ENCODE assay signal across 31 cellular contexts in genomic region chr12:34386621-34387255, GRCh38.
"Had no signal": no experiment of that assay in that cellular context is flagged by ENCODE, and none has a peak within 500 bp of the region (broad histone marks: within the 10 kb centered on the region; RNA-seq: fewer than 3 reads in every experiment).

No MANE protein-coding gene starts in this region.

- H3K27ac ChIP-seq: ascending aorta, cardiac muscle cell, WERI-Rb-1 had no signal

- H3K4me3 ChIP-seq: ascending aorta, cardiac muscle cell had no signal

- DNase-seq: activated CD4-positive, alpha-beta memory T cell treated with anti-CD3 and anti-CD28 coated beads, Interleukin-2, amount 10 ng/mL, durations not matched to agents 7 days and 5 days; activated CD4-positive, alpha-beta T cell treated with anti-CD3 and anti-CD28 coated beads for 1 hour; activated CD4-positive, alpha-beta T cell treated with anti-CD3 and anti-CD28 coated beads for 36 hours; activated CD4-positive, alpha-beta T cell treated with anti-CD3 and anti-CD28 coated beads for 48 hours; activated CD4-positive, alpha-beta T cell treated with anti-CD3 and anti-CD28 coated beads, Interleukin-2, amount 10 ng/mL, durations not matched to agents 7 days and 5 days; activated CD4-positive, alpha-beta T cell treated with anti-CD3 and anti-CD28 coated beads, Interleukin-2, amount 50 U/mL, for 48 hours; activated CD4-positive, CD25-positive, alpha-beta regulatory T cell; activated CD8-positive, alpha-beta memory T cell treated with anti-CD3 and anti-CD28 coated beads for 24 hours; activated CD8-positive, alpha-beta memory T cell treated with anti-CD3 and anti-CD28 coated beads, Interleukin-2, amount 10 ng/mL, durations not matched to agents 7 days and 5 days; activated CD8-positive, alpha-beta memory T cell treated with anti-CD3 and anti-CD28 coated beads, Interleukin-2, amount 50 U/mL, for 48 hours; activated CD8-positive, alpha-beta T cell treated with anti-CD3 and anti-CD28 coated beads, Interleukin-2, amount 10 ng/mL, durations not matched to agents 7 days and 5 days; activated effector memory CD4-positive, alpha-beta T cell treated with Interleukin-2 at 50 U/mL for 16 hours; activated gamma-delta T cell; activated naive CD4-positive, alpha-beta T cell treated with anti-CD3 and anti-CD28 coated beads, Interleukin-2, amount 10 ng/mL, durations not matched to agents 7 days and 5 days; activated naive CD4-positive, alpha-beta T cell treated with Interleukin-2 at 50 U/mL for 16 hours; activated naive CD8-positive, alpha-beta T cell treated with anti-CD3 and anti-CD28 coated beads, Interleukin-2, amount 10 ng/mL, durations not matched to agents 7 days and 5 days; activated naive CD8-positive, alpha-beta T cell treated with anti-CD3 and anti-CD28 coated beads, Interleukin-2, amount 50 U/mL, for 24 hours; activated T-cell treated with anti-CD3 and anti-CD28 coated beads, Interleukin-2, amount 50 U/mL, for 24 hours; activated T-cell treated with anti-CD3 and anti-CD28 coated beads, Interleukin-2, amount 50 U/mL, for 48 hours; amygdala; anterior cingulate cortex; caudate nucleus; cerebellar nuclear complex; T-helper 1 cell; T-helper 2 cell; T-helper 9 cell; WERI-Rb-1 had no signal

- H3K4me1 ChIP-seq: ascending aorta had no signal

- H3K36me3 ChIP-seq: ascending aorta, cardiac muscle cell, WERI-Rb-1 had no signal

- H3K27me3 ChIP-seq: ascending aorta, cardiac muscle cell had no signal

- ATAC-seq: activated CD4-positive, alpha-beta T cell treated with anti-CD3 and anti-CD28 coated beads for 36 hours; activated CD4-positive, CD25-positive, alpha-beta regulatory T cell treated with anti-CD3 and anti-CD28 coated beads, Interleukin-2, amount 50 U/mL, for 24 hours; activated CD8-positive, alpha-beta memory T cell treated with anti-CD3 and anti-CD28 coated beads, Interleukin-2, amount 10 ng/mL, durations not matched to agents 7 days and 5 days; activated CD8-positive, alpha-beta T cell treated with anti-CD3 and anti-CD28 coated beads, Interleukin-2, amount 10 ng/mL, durations not matched to agents 7 days and 5 days; activated naive CD8-positive, alpha-beta T cell treated with anti-CD3 and anti-CD28 coated beads, Interleukin-2, amount 50 U/mL, for 24 hours; WTC11 had no signal
